20 cellular contexts compared by ENCODE assay signal in genomic region chr2:185522472-185522871, GRCh38.
DNase-seq lines count a peak whose midpoint lies in the region; ATAC-seq and TF ChIP-seq lines count a peak whose summit lies in the region.
"Had no signal": no experiment of that assay in that cellular context is flagged by ENCODE, and none has a peak within 500 bp of the region (broad histone marks: within the 10 kb centered on the region; RNA-seq: fewer than 3 reads in every experiment).

No MANE protein-coding gene starts in this region.

- H3K27ac ChIP-seq in C4-2B (no peak overlapping the region), Panc1 (ENCODE audit: low read length) (no peak overlapping the region), foreskin keratinocyte (no peak overlapping the region)
- H3K27ac ChIP-seq: pancreas, stomach had no signal

- in situ Hi-C loops in Panc1 (cut with HindIII; ENCODE audit: low pct_unique_long_range_greater_than_20kb, low sequenced_read_pairs), result no loop called here

- no peak for TF ChIP-seq EP300 in Ishikawa (IDR thresholded peaks at IDR 0.05; ENCODE audit: borderline replicate concordance)

- no peak overlapping the region for H3K4me3 ChIP-seq in Panc1 (ENCODE audit: low read depth in 2 of 2, low read length in 2 of 2)
- H3K4me3 ChIP-seq: pancreas, stomach had no signal

- CTCF ChIA-PET in Panc1 (lab: Charles Lee), result no interaction called here

- ATAC-seq in Panc1, result no peak
- no peak for ATAC-seq in foreskin keratinocyte
- ATAC-seq in GM18907 (IDR thresholded peaks at IDR 0.05; ENCODE audit: unreplicated experiment), result no peak
- ATAC-seq in GM18511 (IDR thresholded peaks at IDR 0.05; ENCODE audit: unreplicated experiment), result no peak
- ATAC-seq: naive thymus-derived CD8-positive, alpha-beta T cell; pancreas; T-cell had no signal

- POLR2A ChIA-PET in Panc1 (lab: Charles Lee), result no interaction called here

- no peaks in the 10 kb centered on the region for H3K36me3 ChIP-seq in Panc1 (ENCODE audit: control insufficient read depth, insufficient read depth, low read length)
- H3K36me3 ChIP-seq: pancreas, stomach had no signal

- TF ChIP-seq CTCF in C4-2B (conservative IDR thresholded peaks at IDR 0.05) (peak; percentile 56), Panc1 (IDR thresholded peaks at IDR 0.05) (peak; percentile 20; the same call in 1 of the 2 replicates), foreskin keratinocyte (conservative IDR thresholded peaks at IDR 0.05) (peak; percentile 26)

- no peaks in the 10 kb centered on the region for H3K27me3 ChIP-seq in Panc1 (ENCODE audit: control insufficient read depth, insufficient read depth, low read length)
- H3K27me3 ChIP-seq in foreskin keratinocyte, result no peaks in the 10 kb centered on the region
- H3K27me3 ChIP-seq: pancreas, stomach had no signal

- intact Hi-C loops in Panc1 (cut with micrococcal nuclease; ENCODE audit: unreplicated experiment), result no loop called here

- no TSS peak for BruUV-seq in Panc1 (replicated peaks; lab: Mats Ljungman, UMichigan)

- H3K4me1 ChIP-seq in Panc1 (ENCODE audit: control insufficient read depth, insufficient read depth, low read length), result no peaks in the 10 kb centered on the region
- H3K4me1 ChIP-seq in foreskin keratinocyte, result no peaks in the 10 kb centered on the region
- H3K4me1 ChIP-seq: pancreas, stomach had no signal

- no peaks in the 10 kb centered on the region for H3K9me3 ChIP-seq in Panc1 (ENCODE audit: control insufficient read depth, insufficient read depth, low read depth, low read length)
- H3K9me3 ChIP-seq: pancreas had no signal

- peak; percentile 41 for TF ChIP-seq RAD21 in Ishikawa (IDR thresholded peaks at IDR 0.05; ENCODE audit: low read depth)

- no peak for DNase-seq in Panc1 (ENCODE audit: low read depth, low spot score)
- no peak for DNase-seq in foreskin keratinocyte
- no peak for DNase-seq in SW480 (ENCODE audit: low spot score)
- DNase-seq: activated CD4-positive, alpha-beta T cell treated with anti-CD3 and anti-CD28 coated beads, Interleukin-2, amount 50 U/mL, for 48 hours; activated naive CD4-positive, alpha-beta T cell treated with anti-CD3 and anti-CD28 coated beads, Interleukin-2, amount 10 ng/mL, durations not matched to agents 7 days and 5 days; activated T-cell treated with anti-CD3 and anti-CD28 coated beads, Interleukin-2, amount 50 U/mL, for 1 hour; aorta; hippocampal formation; mesenchymal stem cell; naive thymus-derived CD8-positive, alpha-beta T cell; NCI-H1105; NCI-H2107; NCI-H510A treated with DMSO at 0.1 percent for 48 hours; pancreas; stomach; T-cell had no signal

TF ChIP-seq in Ishikawa, 13 proteins besides CTCF, POLR2A, EP300 and RAD21:
- no peak for TF ChIP-seq USF1 (IDR thresholded peaks at IDR 0.05)
- TF ChIP-seq TAF1 (IDR thresholded peaks at IDR 0.05; ENCODE audit: low read depth), result no peak
- TF ChIP-seq NFIC (IDR thresholded peaks at IDR 0.05), result no peak
- no peak for TF ChIP-seq EGR1 (IDR thresholded peaks at IDR 0.05)
- no peak for TF ChIP-seq TCF12 (IDR thresholded peaks at IDR 0.05; ENCODE audit: low read depth)
- TF ChIP-seq CEBPB (IDR thresholded peaks at IDR 0.05), result no peak
- TF ChIP-seq TEAD4 (IDR thresholded peaks at IDR 0.05), result no peak
- TF ChIP-seq REST (IDR thresholded peaks at IDR 0.05; ENCODE audit: low read depth), result no peak
- no peak for TF ChIP-seq FOXM1 (IDR thresholded peaks at IDR 0.05; ENCODE audit: borderline replicate concordance, low read depth)
- no peak for TF ChIP-seq ZBTB7A (IDR thresholded peaks at IDR 0.05; ENCODE audit: low read depth)
- TF ChIP-seq MAX (IDR thresholded peaks at IDR 0.05), result no peak
- TF ChIP-seq CREB1 (IDR thresholded peaks at IDR 0.05; ENCODE audit: low read depth), result no peak
- no peak for TF ChIP-seq YY1 (IDR thresholded peaks at IDR 0.05; ENCODE audit: low read depth)
